In genomic region chr17:35889818-35890773, GRCh38 we compare ENCODE assay signal across 9 cellular contexts. TPM values are rescaled to one million over a fixed set of nuclear protein-coding genes. Genes with fewer than 3 reads are reported as not detected.
A peak's percentile ranks its signal among the peaks of the same experiment; 100 is the strongest.
DNase-seq lines count a peak whose midpoint lies in the region; ATAC-seq and TF ChIP-seq lines count a peak whose summit lies in the region.
"Had no signal": no experiment of that assay in that cellular context is flagged by ENCODE, and none has a peak within 500 bp of the region (broad histone marks: within the 10 kb centered on the region; RNA-seq: fewer than 3 reads in every experiment).

No MANE protein-coding gene starts in this region.

- H3K9me3 Mint-ChIP-seq in CD4-positive, alpha-beta T cell: no peaks in the 10 kb centered on the region

- DNase-seq in CD4-positive, alpha-beta T cell: no peak
- DNase-seq in LHCN-M2 (ENCODE audit: low read depth): peak; percentile 45
- peak; percentile 72 for DNase-seq in amniotic epithelial cell (ENCODE audit: low read depth)
- peak; percentile 27 for DNase-seq in medulla oblongata (ENCODE audit: extremely low spot score)
- no peak for DNase-seq in hepatic stellate cell (ENCODE audit: low spot score)

- intact Hi-C loops in CD4-positive, alpha-beta T cell (cut with DNase I, micrococcal nuclease): no loop called here

- POLR2A ChIA-PET in CD4-positive, alpha-beta T cell (lab: Charles Lee): interaction anchor here (1.2 to 1.4 kb wide), 2 partner anchors 11 to 15 kb away, joined by 3 read pairs; no protein-coding TSS in a partner anchor

- CTCF ChIA-PET in CD4-positive, alpha-beta T cell (lab: Charles Lee): interaction anchor here (0.8 to 1.6 kb wide), 3 partner anchors 10 to 19 kb away, joined by 3 read pairs; no protein-coding TSS in a partner anchor

- no peaks in the 10 kb centered on the region for H3K27me3 ChIP-seq in CD4-positive, alpha-beta T cell (ENCODE audit: control insufficient read depth, insufficient read depth, low read length)

- no peaks in the 10 kb centered on the region for H3K9me3 ChIP-seq in CD4-positive, alpha-beta T cell (ENCODE audit: control insufficient read depth, low read length)

- H3K27ac ChIP-seq in CD4-positive, alpha-beta T cell (ENCODE audit: low read depth, low read length): no peak overlapping the region
- H3K27ac ChIP-seq: VCaP had no signal

- no peaks in the 10 kb centered on the region for H3K36me3 Mint-ChIP-seq in CD4-positive, alpha-beta T cell (ENCODE audit: low read depth)

- no peak for TF ChIP-seq CTCF in CD4-positive, alpha-beta T cell (IDR thresholded peaks at IDR 0.05)

- H3K4me1 Mint-ChIP-seq in CD4-positive, alpha-beta T cell (ENCODE audit: low read depth): peaks cover 21% of the 10 kb centered on the region

- peak overlapping the region; percentile 76 for H3K27ac Mint-ChIP-seq in CD4-positive, alpha-beta T cell

- ATAC-seq in CD4-positive, alpha-beta T cell (ENCODE audit: poor library complexity): no peak
- no peak for ATAC-seq in HG02981 (IDR thresholded peaks at IDR 0.05; ENCODE audit: unreplicated experiment)
- no peak for ATAC-seq in GM21576 (IDR thresholded peaks at IDR 0.05; ENCODE audit: unreplicated experiment)
- no peak for ATAC-seq in HG03565 (IDR thresholded peaks at IDR 0.05; ENCODE audit: unreplicated experiment)

- no peaks in the 10 kb centered on the region for H3K27me3 Mint-ChIP-seq in CD4-positive, alpha-beta T cell

- H3K4me3 Mint-ChIP-seq in CD4-positive, alpha-beta T cell: no peak overlapping the region

RNA-seq across cellular contexts. Expression of gene CCL5, which starts 9.9 kb away (rescaled TPM):
- total RNA-seq in CD4-positive, alpha-beta T cell: 10 to 100 TPM; 35.6 to 40.1 TPM
- total RNA-seq in LHCN-M2 (2014; rRNA removed): 1.1 and 1.9 TPM in 2 replicates
- 0.23 TPM for polyA plus RNA-seq in LHCN-M2 (2012)

RNA-seq across cellular contexts. Expression of gene HEATR9, which starts 21.4 kb away (rescaled TPM):
- total RNA-seq in CD4-positive, alpha-beta T cell: under 1 TPM; 0.47 to 0.61 TPM
- total RNA-seq in LHCN-M2 (2014; rRNA removed): not detected in 2 replicates
- polyA plus RNA-seq in LHCN-M2 (2012): 0.02 TPM

RNA-seq across cellular contexts. Expression of gene RDM1, which starts 40.5 kb away (rescaled TPM):
- total RNA-seq in CD4-positive, alpha-beta T cell: not detected
- 0.77 and 1.8 TPM in 2 replicates for total RNA-seq in LHCN-M2 (2014; rRNA removed)
- 0.36 TPM for polyA plus RNA-seq in LHCN-M2 (2012)

RNA-seq across cellular contexts. Expression of gene LYZL6, which starts 53.4 kb away (rescaled TPM):
- not detected for total RNA-seq in CD4-positive, alpha-beta T cell
- total RNA-seq in LHCN-M2 (2014; rRNA removed): not detected in 2 replicates
- polyA plus RNA-seq in LHCN-M2 (2012): not detected

Comparison
In these comparisons a context has a peak if more than half of its experiments do, and no peak if none do; other contexts are left out.
1. DNase-seq: peak in LHCN-M2 (single experiment), amniotic epithelial cell (single experiment) and medulla oblongata (single experiment); none in CD4-positive, alpha-beta T cell (0 of 10) and hepatic stellate cell (single experiment).
2. RNA of gene CCL5, which starts 9.9 kb away (total RNA-seq): 35.6 to 40.1 TPM in CD4-positive, alpha-beta T cell; 1.1 to 1.9 TPM in LHCN-M2; every median in the first group is over 10 times any median in the second.